Comparison of ENCODE assay signal across 12 cellular contexts in genomic region chr9:123637596-123637939, GRCh38.
DNase-seq lines count a peak whose midpoint lies in the region; ATAC-seq, FAIRE-seq and TF ChIP-seq lines count a peak whose summit lies in the region.
"Had no signal": no experiment of that assay in that cellular context is flagged by ENCODE, and none has a peak within 500 bp of the region (broad histone marks: within the 10 kb centered on the region; RNA-seq: fewer than 3 reads in every experiment).

No MANE protein-coding gene starts in this region.

- no peaks in the 10 kb centered on the region; a peak in 1 of 4 replicates for H3K79me1 ChIP-seq in IMR-90 (ENCODE audit: low read depth in 1 of 2, low read length in 2 of 2)

- H3K56ac ChIP-seq in IMR-90 (ENCODE audit: extremely low read depth, insufficient read depth, low read length) = no peak overlapping the region

- peak overlapping the region; percentile 19 to 61 (median 47); a peak in 18 of 22 replicates for H3K9ac ChIP-seq in BLaER1 treated with 17β-estradiol and CSF1 and Interleukin-3, amounts not matched to agents 10 nM and 100 nM
- H3K9ac ChIP-seq in IMR-90 (ENCODE audit: low read depth, low read length) = peak overlapping the region; percentile 24; the same call in 1 of the 2 replicates

- no peak overlapping the region for H2BK5ac ChIP-seq in IMR-90 (ENCODE audit: low read depth, low read length, poor library complexity, severe bottlenecking)

- H3K27ac ChIP-seq in BLaER1 treated with 17β-estradiol and CSF1 and Interleukin-3, amounts not matched to agents 10 nM and 100 nM = peak overlapping the region in 9 of 11 experiments; percentile 26 to 69 (median 61); a peak in 17 of 22 replicates
- H3K27ac ChIP-seq in IMR-90 (ENCODE audit: insufficient read depth, low read length) = no peak overlapping the region
- H3K27ac ChIP-seq: vagina had no signal

- TF ChIP-seq CTCF in IMR-90 (conservative IDR thresholded peaks at IDR 0.05; ENCODE audit: low read depth, low read length) (no peak), brain (conservative IDR thresholded peaks at IDR 0.05) (no peak)

- WGBS in IMR-90 (ENCODE audit: extremely low coverage in 2 of 2, insufficient read length in 1 of 2), 2 experiments = no CpG with 5 or more reads among the region's 3 CpGs

- peak; percentile 53 for DNase-seq in IMR-90
- DNase-seq in naive B cell = no peak
- DNase-seq in H54 (ENCODE audit: insufficient read length, low spot score) = no peak
- DNase-seq in NCI-H2107 treated with DMSO at 0.1 percent for 48 hours (lab: John Stamatoyannopoulos, UW; ENCODE audit: unreplicated experiment) = no peak
- no peak for DNase-seq in SW 1271 (lab: John Stamatoyannopoulos, UW)
- DNase-seq: SHP77 treated with DMSO at 0.1 percent for 48 hours had no signal

- no peak overlapping the region for H2AFZ ChIP-seq in IMR-90 (replicated peaks; ENCODE audit: low read length, poor library complexity)
- H2AFZ ChIP-seq: GM23338 had no signal

- no peaks in the 10 kb centered on the region for H3K27me3 Mint-ChIP-seq in brain
- no peaks in the 10 kb centered on the region for H3K27me3 Mint-ChIP-seq in naive B cell

- H3K14ac ChIP-seq in IMR-90 (replicated peaks; ENCODE audit: low read depth, low read length) = no peak overlapping the region

- dilution Hi-C loops in IMR-90 (cut with HindIII; ENCODE audit: low sequenced_read_pairs, unreplicated experiment) = no loop called here

- H2AK9ac ChIP-seq in IMR-90 (replicated peaks; ENCODE audit: low read depth, low read length, poor library complexity) = no peak overlapping the region

- H3K27ac Mint-ChIP-seq in brain (peak overlapping the region in 4 of 5 experiments; percentile 47 to 86 (median 68)), naive B cell (peak overlapping the region; percentile 44 to 91 (median 76))
- H3K27ac Mint-ChIP-seq: GM23338 had no signal

- peaks cover 0 to 44% (median 7%) of the 10 kb centered on the region in 11 experiments; a peak in 11 of 22 replicates for H3K36me3 ChIP-seq in BLaER1 treated with 17β-estradiol and CSF1 and Interleukin-3, amounts not matched to agents 10 nM and 100 nM
- H3K36me3 ChIP-seq in IMR-90 (ENCODE audit: control insufficient read depth, insufficient read depth, low read length) = no peaks in the 10 kb centered on the region
- H3K36me3 ChIP-seq: vagina had no signal

- no peak for TF ChIP-seq RAD21 in IMR-90 (IDR thresholded peaks at IDR 0.05; ENCODE audit: low read length)

- peaks cover 0 to 98% (median 0%) of the 10 kb centered on the region in 11 experiments; a peak in 8 of 22 replicates for H4K20me1 ChIP-seq in BLaER1 treated with 17β-estradiol and CSF1 and Interleukin-3, amounts not matched to agents 10 nM and 100 nM
- no peaks in the 10 kb centered on the region for H4K20me1 ChIP-seq in IMR-90 (ENCODE audit: insufficient read depth, low read length)

- no peak overlapping the region for H3K23ac ChIP-seq in IMR-90 (ENCODE audit: low read depth, low read length)

- no peak overlapping the region for H2BK15ac ChIP-seq in IMR-90 (ENCODE audit: low read depth, low read length)

- H2AK5ac ChIP-seq in IMR-90 (ENCODE audit: low read depth, low read length) = no peak overlapping the region

- no peak overlapping the region for H2BK20ac ChIP-seq in IMR-90 (ENCODE audit: low read depth, low read length)

- no peak overlapping the region for H3K4ac ChIP-seq in IMR-90 (ENCODE audit: low read depth, low read length)

- H3K36me3 Mint-ChIP-seq in brain = no peaks in the 10 kb centered on the region
- no peaks in the 10 kb centered on the region for H3K36me3 Mint-ChIP-seq in naive B cell

- no TSS peak for BruUV-seq in IMR-90 (replicated peaks; lab: Mats Ljungman, UMichigan)

- peak overlapping the region; percentile 65 to 87 (median 77) for H3K4me2 ChIP-seq in BLaER1 treated with 17β-estradiol and CSF1 and Interleukin-3, amounts not matched to agents 10 nM and 100 nM
- peak overlapping the region; percentile 100 for H3K4me2 ChIP-seq in IMR-90 (ENCODE audit: low read depth, low read length)
- H3K4me2 ChIP-seq: GM23338 had no signal

- intact Hi-C loops in IMR-90 (cut with micrococcal nuclease) = loop anchor here (10.0 kb wide), 1 partner anchor 233 kb away; no protein-coding TSS in a partner anchor

- H3K9me3 Mint-ChIP-seq in brain = no peaks in the 10 kb centered on the region
- H3K9me3 Mint-ChIP-seq in naive B cell = no peaks in the 10 kb centered on the region
- H3K9me3 Mint-ChIP-seq: GM23338 had no signal

- TF ChIP-seq POLR2A in IMR-90 (IDR thresholded peaks at IDR 0.05; ENCODE audit: low read depth, low read length) (no peak), H54 (IDR thresholded peaks at IDR 0.05; ENCODE audit: low read depth, low read length) (no peak)

- no peak for FAIRE-seq in H54 (lab: Jason Lieb, UNC)

- no peak overlapping the region for H4K5ac ChIP-seq in IMR-90 (ENCODE audit: low read depth, low read length)

- H4K91ac ChIP-seq in IMR-90 (ENCODE audit: insufficient read depth, low read depth, low read length) = no peak overlapping the region

- in situ Hi-C loops in IMR-90 (cut with MboI; ENCODE audit: low sequenced_read_pairs) = no loop called here

- peaks cover 4% of the 10 kb centered on the region; the same call in 1 of the 2 replicates for H3K9me1 ChIP-seq in IMR-90 (ENCODE audit: insufficient read depth, low read length)

- H3K4me1 Mint-ChIP-seq in brain (peaks cover 55% of the 10 kb centered on the region), naive B cell (peaks cover 7 to 17% (median 14%) of the 10 kb centered on the region in 3 donors)

- H3K4me1 ChIP-seq in BLaER1 treated with 17β-estradiol and CSF1 and Interleukin-3, amounts not matched to agents 10 nM and 100 nM = peaks cover 25 to 44% (median 32%) of the 10 kb centered on the region in 10 experiments
- H3K4me1 ChIP-seq in IMR-90 (ENCODE audit: control insufficient read depth, insufficient read depth, low read length) = no peaks in the 10 kb centered on the region

- no peak overlapping the region for H4K8ac ChIP-seq in IMR-90 (ENCODE audit: low read depth in 2 of 2, low read length in 2 of 2)

- POLR2A ChIA-PET in IMR-90 (lab: Charles Lee; ENCODE audit: unreplicated experiment) = no interaction called here

- peak overlapping the region; percentile 88; the same call in 1 of the 2 replicates for H3K18ac ChIP-seq in IMR-90 (ENCODE audit: low read depth, low read length)

- H3K4me3 Mint-ChIP-seq in brain (peak overlapping the region in 4 of 5 experiments; percentile 4 to 71 (median 53)), naive B cell (peak overlapping the region; percentile 77 to 91 (median 88))
- H3K4me3 Mint-ChIP-seq: GM23338 had no signal

- ATAC-seq in IMR-90 (ENCODE audit: low read depth) (peak; percentile 87), naive B cell (ENCODE audit: low read depth in 2 of 2) (peak; percentile 9 to 20), GM21367 (IDR thresholded peaks at IDR 0.05; ENCODE audit: unreplicated experiment) (no peak)
- ATAC-seq: GM23338 had no signal

- H3K27me3 ChIP-seq in BLaER1 treated with 17β-estradiol and CSF1 and Interleukin-3, amounts not matched to agents 10 nM and 100 nM = no peaks in the 10 kb centered on the region
- H3K27me3 ChIP-seq in IMR-90 (ENCODE audit: control insufficient read depth, insufficient read depth, low read length) = no peaks in the 10 kb centered on the region
- H3K27me3 ChIP-seq: vagina had no signal

- H3K4me3 ChIP-seq in BLaER1 treated with 17β-estradiol and CSF1 and Interleukin-3, amounts not matched to agents 10 nM and 100 nM = peak overlapping the region in 8 of 10 experiments; percentile 9 to 53 (median 24); a peak in 12 of 20 replicates
- peak overlapping the region; percentile 63 for H3K4me3 ChIP-seq in IMR-90 (ENCODE audit: insufficient read depth, low read depth, low read length)
- H3K4me3 ChIP-seq: GM23338, K562 had no signal

- H2BK120ac ChIP-seq in IMR-90 (ENCODE audit: low read depth, low read length) = no peak overlapping the region

- CTCF ChIA-PET in IMR-90 (lab: Yijun Ruan, JAX) = interaction anchor here (0.6 to 1.2 kb wide), 3 partner anchors 50 to 1259 kb away, joined by 3 to 4 read pairs (median 4); no protein-coding TSS in a partner anchor

- H3K9me3 ChIP-seq in BLaER1 treated with 17β-estradiol and CSF1 and Interleukin-3, amounts not matched to agents 10 nM and 100 nM (replicated peaks in 1 of 11) = no peaks in the 10 kb centered on the region
- H3K9me3 ChIP-seq in IMR-90 (ENCODE audit: control insufficient read depth, insufficient read depth, low read length) = no peaks in the 10 kb centered on the region
- H3K9me3 ChIP-seq: vagina had no signal

TF ChIP-seq in IMR-90, 13 proteins besides CTCF, POLR2A, EP300 and RAD21:
- TF ChIP-seq, protein P1, sequence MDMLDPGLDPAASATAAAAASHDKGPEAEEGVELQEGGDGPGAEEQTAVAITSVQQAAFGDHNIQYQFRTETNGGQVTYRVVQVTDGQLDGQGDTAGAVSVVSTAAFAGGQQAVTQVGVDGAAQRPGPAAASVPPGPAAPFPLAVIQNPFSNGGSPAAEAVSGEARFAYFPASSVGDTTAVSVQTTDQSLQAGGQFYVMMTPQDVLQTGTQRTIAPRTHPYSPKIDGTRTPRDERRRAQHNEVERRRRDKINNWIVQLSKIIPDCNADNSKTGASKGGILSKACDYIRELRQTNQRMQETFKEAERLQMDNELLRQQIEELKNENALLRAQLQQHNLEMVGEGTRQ (IDR thresholded peaks at IDR 0.05; ENCODE audit: low read depth, low read length) = no peak
- no peak for TF ChIP-seq MAFK (IDR thresholded peaks at IDR 0.05; ENCODE audit: low read depth, low read length)
- no peak for TF ChIP-seq NFE2L2 (IDR thresholded peaks at IDR 0.05; ENCODE audit: low read depth, low read length)
- no peak for TF ChIP-seq BHLHE40 (IDR thresholded peaks at IDR 0.05; ENCODE audit: low read depth, low read length)
- TF ChIP-seq, protein P2, sequence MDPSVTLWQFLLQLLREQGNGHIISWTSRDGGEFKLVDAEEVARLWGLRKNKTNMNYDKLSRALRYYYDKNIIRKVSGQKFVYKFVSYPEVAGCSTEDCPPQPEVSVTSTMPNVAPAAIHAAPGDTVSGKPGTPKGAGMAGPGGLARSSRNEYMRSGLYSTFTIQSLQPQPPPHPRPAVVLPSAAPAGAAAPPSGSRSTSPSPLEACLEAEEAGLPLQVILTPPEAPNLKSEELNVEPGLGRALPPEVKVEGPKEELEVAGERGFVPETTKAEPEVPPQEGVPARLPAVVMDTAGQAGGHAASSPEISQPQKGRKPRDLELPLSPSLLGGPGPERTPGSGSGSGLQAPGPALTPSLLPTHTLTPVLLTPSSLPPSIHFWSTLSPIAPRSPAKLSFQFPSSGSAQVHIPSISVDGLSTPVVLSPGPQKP (IDR thresholded peaks at IDR 0.05; ENCODE audit: borderline replicate concordance, low read depth, low read length) = no peak
- TF ChIP-seq SMC3 (IDR thresholded peaks at IDR 0.05; ENCODE audit: low read depth, low read length) = no peak
- no peak for TF ChIP-seq RCOR1 (IDR thresholded peaks at IDR 0.05; ENCODE audit: insufficient replicate concordance, low read length)
